14 cellular contexts compared by ENCODE assay signal in genomic region chr3:56997675-56998074, GRCh38.
DNase-seq lines count a peak whose midpoint lies in the region; ATAC-seq and TF ChIP-seq lines count a peak whose summit lies in the region.
"Had no signal": no experiment of that assay in that cellular context is flagged by ENCODE, and none has a peak within 500 bp of the region (broad histone marks: within the 10 kb centered on the region; RNA-seq: fewer than 3 reads in every experiment).

No MANE protein-coding gene starts in this region.

- TF ChIP-seq CTCF in AG10803 (conservative IDR thresholded peaks at IDR 0.05; ENCODE audit: low read length): no peak
- no peak for TF ChIP-seq CTCF in fibroblast of villous mesenchyme (IDR thresholded peaks at IDR 0.05; ENCODE audit: insufficient read depth, low read depth, low read length)
- no peak for TF ChIP-seq CTCF in prostate gland (IDR thresholded peaks at IDR 0.05)

- 29% methylated on average over 5 of the region's 5 CpGs for WGBS in prostate gland

- intact Hi-C loops in prostate gland (cut with DNase I): loop anchor here (5.0 kb wide), 1 partner anchor 230 kb away; the partner anchor contains the start of gene APPL1

- H3K9me3 ChIP-seq in adipocyte (ENCODE audit: control insufficient read depth, low read length) (no peaks in the 10 kb centered on the region), prostate gland (no peaks in the 10 kb centered on the region)

- H3K27me3 ChIP-seq in adipocyte (replicated peaks; ENCODE audit: control insufficient read depth, insufficient read depth, low read length) (no peaks in the 10 kb centered on the region), prostate gland (replicated peaks; ENCODE audit: insufficient read depth) (no peaks in the 10 kb centered on the region)
- H3K27me3 ChIP-seq: neural progenitor cell had no signal

- ATAC-seq in HG02678 (IDR thresholded peaks at IDR 0.05; ENCODE audit: unreplicated experiment): no peak

- TF ChIP-seq POLR2A in prostate gland (IDR thresholded peaks at IDR 0.05): no peak

- peak overlapping the region; percentile 64 for H3K9ac ChIP-seq in adipocyte (ENCODE audit: low read length)
- H3K9ac ChIP-seq: neural progenitor cell had no signal

- H3K36me3 ChIP-seq in adipocyte (ENCODE audit: control insufficient read depth, insufficient read depth, low read length, severe bottlenecking) (no peaks in the 10 kb centered on the region), prostate gland (no peaks in the 10 kb centered on the region)
- H3K36me3 ChIP-seq: neural progenitor cell had no signal

- H3K4me3 ChIP-seq in AG10803 (ENCODE audit: low read length) (no peak overlapping the region), adipocyte (ENCODE audit: low read length) (peak overlapping the region; percentile 28), fibroblast of villous mesenchyme (ENCODE audit: low read depth, low read length) (no peak overlapping the region), prostate gland (no peak overlapping the region)
- H3K4me3 ChIP-seq: neural progenitor cell had no signal

- H3K4me1 ChIP-seq in adipocyte (ENCODE audit: control insufficient read depth, insufficient read depth, low read length): peaks cover 46% of the 10 kb centered on the region
- peaks cover 7% of the 10 kb centered on the region for H3K4me1 ChIP-seq in prostate gland (replicated peaks)
- H3K4me1 ChIP-seq: neural progenitor cell had no signal

- DNase-seq in AG10803 (ENCODE audit: low read depth) (peak; percentile 85), adipocyte (ENCODE audit: low read depth) (peak; percentile 60), fibroblast of villous mesenchyme (ENCODE audit: low read depth) (peak; percentile 92), prostate gland (ENCODE audit: low spot score) (no peak), NOMO-1 treated with dmso at 0.1 percent for 144 hours (lab: John Stamatoyannopoulos, UW; ENCODE audit: unreplicated experiment) (no peak), SIG-M5 treated with dmso at 0.1 percent for 504 hours (lab: John Stamatoyannopoulos, UW; ENCODE audit: unreplicated experiment) (no peak)
- no peak for DNase-seq in activated CD8-positive, alpha-beta memory T cell treated with anti-CD3 and anti-CD28 coated beads for 24 hours
- DNase-seq: activated CD4-positive, alpha-beta T cell treated with anti-CD3 and anti-CD28 coated beads, Interleukin-2, amount 10 ng/mL, durations not matched to agents 24 days and 14 days; activated naive CD4-positive, alpha-beta T cell treated with Interleukin-2 at 50 U/mL for 16 hours; GDM1; stimulated activated CD4-positive, alpha-beta T cell treated with anti-CD3 and anti-CD28 coated beads, Interleukin-4, amount 100 ng/mL, for 1 hour had no signal

- peak overlapping the region; percentile 26 to 29 for H3K27ac ChIP-seq in prostate gland
- H3K27ac ChIP-seq: epithelial cell of prostate, neural progenitor cell had no signal

Comparison
In these comparisons a context has a peak if more than half of its experiments do, and no peak if none do; other contexts are left out.
1. DNase-seq: peak in AG10803 (single experiment), adipocyte (single experiment) and fibroblast of villous mesenchyme (single experiment); none in prostate gland (single experiment), NOMO-1 treated with dmso at 0.1 percent for 144 hours (single experiment), SIG-M5 treated with dmso at 0.1 percent for 504 hours (single experiment) and activated CD8-positive, alpha-beta memory T cell treated with anti-CD3 and anti-CD28 coated beads for 24 hours (single experiment).